In the genomic region with DNA sequence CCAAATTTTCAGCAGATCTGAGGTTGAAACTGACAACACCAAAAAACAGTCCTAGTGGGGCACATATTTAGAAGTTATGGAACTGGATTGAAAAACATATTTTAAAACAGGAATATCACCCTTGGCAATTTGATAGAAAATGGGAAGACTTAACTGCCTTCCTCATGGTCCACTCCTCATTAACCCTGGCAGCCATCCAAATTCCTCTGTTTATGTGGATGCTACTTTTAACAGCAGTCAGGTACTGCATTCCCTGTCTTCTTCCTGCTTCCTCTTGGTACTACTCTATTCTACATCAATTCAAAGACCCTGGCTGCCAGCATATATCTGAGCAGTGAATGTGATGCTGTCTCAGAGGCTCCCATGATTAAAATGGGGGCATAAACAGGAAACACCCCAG, we compare ENCODE assay signal across 1 cellular context.
TF ChIP-seq lines count a peak whose summit lies in the region.

No MANE protein-coding gene starts in this region.

TF ChIP-seq in GM12878, 131 proteins besides CTCF, POLR2A, EP300 and RAD21 (continued from another document):
- TF ChIP-seq, protein P1, sequence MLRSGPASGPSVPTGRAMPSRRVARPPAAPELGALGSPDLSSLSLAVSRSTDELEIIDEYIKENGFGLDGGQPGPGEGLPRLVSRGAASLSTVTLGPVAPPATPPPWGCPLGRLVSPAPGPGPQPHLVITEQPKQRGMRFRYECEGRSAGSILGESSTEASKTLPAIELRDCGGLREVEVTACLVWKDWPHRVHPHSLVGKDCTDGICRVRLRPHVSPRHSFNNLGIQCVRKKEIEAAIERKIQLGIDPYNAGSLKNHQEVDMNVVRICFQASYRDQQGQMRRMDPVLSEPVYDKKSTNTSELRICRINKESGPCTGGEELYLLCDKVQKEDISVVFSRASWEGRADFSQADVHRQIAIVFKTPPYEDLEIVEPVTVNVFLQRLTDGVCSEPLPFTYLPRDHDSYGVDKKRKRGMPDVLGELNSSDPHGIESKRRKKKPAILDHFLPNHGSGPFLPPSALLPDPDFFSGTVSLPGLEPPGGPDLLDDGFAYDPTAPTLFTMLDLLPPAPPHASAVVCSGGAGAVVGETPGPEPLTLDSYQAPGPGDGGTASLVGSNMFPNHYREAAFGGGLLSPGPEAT (IDR thresholded peaks at IDR 0.05; ENCODE audit: low read depth) = no peak
- TF ChIP-seq PAX8 (IDR thresholded peaks at IDR 0.05) = no peak
- TF ChIP-seq ZNF274 (IDR thresholded peaks at IDR 0.05; ENCODE audit: insufficient read depth, insufficient read length) = no peak
- TF ChIP-seq YY1 (IDR thresholded peaks at IDR 0.05; ENCODE audit: low read depth, low read length) = no peak
- TF ChIP-seq RB1 (IDR thresholded peaks at IDR 0.05; ENCODE audit: borderline replicate concordance) = no peak
- TF ChIP-seq ATF7 (IDR thresholded peaks at IDR 0.05; ENCODE audit: low read depth) = no peak
- no peak for TF ChIP-seq HDAC6 (IDR thresholded peaks at IDR 0.05; ENCODE audit: unreplicated experiment)
- TF ChIP-seq, protein P2, sequence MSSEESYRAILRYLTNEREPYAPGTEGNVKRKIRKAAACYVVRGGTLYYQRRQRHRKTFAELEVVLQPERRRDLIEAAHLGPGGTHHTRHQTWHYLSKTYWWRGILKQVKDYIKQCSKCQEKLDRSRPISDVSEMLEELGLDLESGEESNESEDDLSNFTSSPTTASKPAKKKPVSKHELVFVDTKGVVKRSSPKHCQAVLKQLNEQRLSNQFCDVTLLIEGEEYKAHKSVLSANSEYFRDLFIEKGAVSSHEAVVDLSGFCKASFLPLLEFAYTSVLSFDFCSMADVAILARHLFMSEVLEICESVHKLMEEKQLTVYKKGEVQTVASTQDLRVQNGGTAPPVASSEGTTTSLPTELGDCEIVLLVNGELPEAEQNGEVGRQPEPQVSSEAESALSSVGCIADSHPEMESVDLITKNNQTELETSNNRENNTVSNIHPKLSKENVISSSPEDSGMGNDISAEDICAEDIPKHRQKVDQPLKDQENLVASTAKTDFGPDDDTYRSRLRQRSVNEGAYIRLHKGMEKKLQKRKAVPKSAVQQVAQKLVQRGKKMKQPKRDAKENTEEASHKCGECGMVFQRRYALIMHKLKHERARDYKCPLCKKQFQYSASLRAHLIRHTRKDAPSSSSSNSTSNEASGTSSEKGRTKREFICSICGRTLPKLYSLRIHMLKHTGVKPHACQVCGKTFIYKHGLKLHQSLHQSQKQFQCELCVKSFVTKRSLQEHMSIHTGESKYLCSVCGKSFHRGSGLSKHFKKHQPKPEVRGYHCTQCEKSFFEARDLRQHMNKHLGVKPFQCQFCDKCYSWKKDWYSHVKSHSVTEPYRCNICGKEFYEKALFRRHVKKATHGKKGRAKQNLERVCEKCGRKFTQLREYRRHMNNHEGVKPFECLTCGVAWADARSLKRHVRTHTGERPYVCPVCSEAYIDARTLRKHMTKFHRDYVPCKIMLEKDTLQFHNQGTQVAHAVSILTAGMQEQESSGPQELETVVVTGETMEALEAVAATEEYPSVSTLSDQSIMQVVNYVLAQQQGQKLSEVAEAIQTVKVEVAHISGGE (CRISPR knock-in tag; IDR thresholded peaks at IDR 0.05) = no peak
- TF ChIP-seq FOXK2 (IDR thresholded peaks at IDR 0.05) = no peak
- no peak for TF ChIP-seq KDM1A (IDR thresholded peaks at IDR 0.05; ENCODE audit: borderline replicate concordance)
- TF ChIP-seq, protein P3, sequence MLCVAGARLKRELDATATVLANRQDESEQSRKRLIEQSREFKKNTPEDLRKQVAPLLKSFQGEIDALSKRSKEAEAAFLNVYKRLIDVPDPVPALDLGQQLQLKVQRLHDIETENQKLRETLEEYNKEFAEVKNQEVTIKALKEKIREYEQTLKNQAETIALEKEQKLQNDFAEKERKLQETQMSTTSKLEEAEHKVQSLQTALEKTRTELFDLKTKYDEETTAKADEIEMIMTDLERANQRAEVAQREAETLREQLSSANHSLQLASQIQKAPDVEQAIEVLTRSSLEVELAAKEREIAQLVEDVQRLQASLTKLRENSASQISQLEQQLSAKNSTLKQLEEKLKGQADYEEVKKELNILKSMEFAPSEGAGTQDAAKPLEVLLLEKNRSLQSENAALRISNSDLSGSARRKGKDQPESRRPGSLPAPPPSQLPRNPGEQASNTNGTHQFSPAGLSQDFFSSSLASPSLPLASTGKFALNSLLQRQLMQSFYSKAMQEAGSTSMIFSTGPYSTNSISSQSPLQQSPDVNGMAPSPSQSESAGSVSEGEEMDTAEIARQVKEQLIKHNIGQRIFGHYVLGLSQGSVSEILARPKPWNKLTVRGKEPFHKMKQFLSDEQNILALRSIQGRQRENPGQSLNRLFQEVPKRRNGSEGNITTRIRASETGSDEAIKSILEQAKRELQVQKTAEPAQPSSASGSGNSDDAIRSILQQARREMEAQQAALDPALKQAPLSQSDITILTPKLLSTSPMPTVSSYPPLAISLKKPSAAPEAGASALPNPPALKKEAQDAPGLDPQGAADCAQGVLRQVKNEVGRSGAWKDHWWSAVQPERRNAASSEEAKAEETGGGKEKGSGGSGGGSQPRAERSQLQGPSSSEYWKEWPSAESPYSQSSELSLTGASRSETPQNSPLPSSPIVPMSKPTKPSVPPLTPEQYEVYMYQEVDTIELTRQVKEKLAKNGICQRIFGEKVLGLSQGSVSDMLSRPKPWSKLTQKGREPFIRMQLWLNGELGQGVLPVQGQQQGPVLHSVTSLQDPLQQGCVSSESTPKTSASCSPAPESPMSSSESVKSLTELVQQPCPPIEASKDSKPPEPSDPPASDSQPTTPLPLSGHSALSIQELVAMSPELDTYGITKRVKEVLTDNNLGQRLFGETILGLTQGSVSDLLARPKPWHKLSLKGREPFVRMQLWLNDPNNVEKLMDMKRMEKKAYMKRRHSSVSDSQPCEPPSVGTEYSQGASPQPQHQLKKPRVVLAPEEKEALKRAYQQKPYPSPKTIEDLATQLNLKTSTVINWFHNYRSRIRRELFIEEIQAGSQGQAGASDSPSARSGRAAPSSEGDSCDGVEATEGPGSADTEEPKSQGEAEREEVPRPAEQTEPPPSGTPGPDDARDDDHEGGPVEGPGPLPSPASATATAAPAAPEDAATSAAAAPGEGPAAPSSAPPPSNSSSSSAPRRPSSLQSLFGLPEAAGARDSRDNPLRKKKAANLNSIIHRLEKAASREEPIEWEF (IDR thresholded peaks at IDR 0.05; ENCODE audit: insufficient replicate concordance, low read depth, low read length) = no peak
- TF ChIP-seq CBX5 (IDR thresholded peaks at IDR 0.05; ENCODE audit: low read depth) = no peak
- TF ChIP-seq SUZ12 (IDR thresholded peaks at IDR 0.05; ENCODE audit: unreplicated experiment) = no peak
- TF ChIP-seq NR2C2 (IDR thresholded peaks at IDR 0.05; ENCODE audit: borderline replicate concordance, control insufficient read depth, insufficient read length, low read depth) = no peak
- TF ChIP-seq, protein P4, sequence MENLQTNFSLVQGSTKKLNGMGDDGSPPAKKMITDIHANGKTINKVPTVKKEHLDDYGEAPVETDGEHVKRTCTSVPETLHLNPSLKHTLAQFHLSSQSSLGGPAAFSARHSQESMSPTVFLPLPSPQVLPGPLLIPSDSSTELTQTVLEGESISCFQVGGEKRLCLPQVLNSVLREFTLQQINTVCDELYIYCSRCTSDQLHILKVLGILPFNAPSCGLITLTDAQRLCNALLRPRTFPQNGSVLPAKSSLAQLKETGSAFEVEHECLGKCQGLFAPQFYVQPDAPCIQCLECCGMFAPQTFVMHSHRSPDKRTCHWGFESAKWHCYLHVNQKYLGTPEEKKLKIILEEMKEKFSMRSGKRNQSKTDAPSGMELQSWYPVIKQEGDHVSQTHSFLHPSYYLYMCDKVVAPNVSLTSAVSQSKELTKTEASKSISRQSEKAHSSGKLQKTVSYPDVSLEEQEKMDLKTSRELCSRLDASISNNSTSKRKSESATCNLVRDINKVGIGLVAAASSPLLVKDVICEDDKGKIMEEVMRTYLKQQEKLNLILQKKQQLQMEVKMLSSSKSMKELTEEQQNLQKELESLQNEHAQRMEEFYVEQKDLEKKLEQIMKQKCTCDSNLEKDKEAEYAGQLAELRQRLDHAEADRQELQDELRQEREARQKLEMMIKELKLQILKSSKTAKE (IDR thresholded peaks at IDR 0.05; ENCODE audit: low read depth, poor library complexity, severe bottlenecking) = no peak
- no peak for TF ChIP-seq IKZF1 (conservative IDR thresholded peaks at IDR 0.05)
- TF ChIP-seq ZNF622 (IDR thresholded peaks at IDR 0.05) = no peak
